Comparison of ENCODE assay signal across 15 cellular contexts in genomic region chr12:82942963-82943362, GRCh38.
DNase-seq lines count a peak whose midpoint lies in the region; ATAC-seq, FAIRE-seq and TF ChIP-seq lines count a peak whose summit lies in the region.
"Had no signal": no experiment of that assay in that cellular context is flagged by ENCODE, and none has a peak within 500 bp of the region (broad histone marks: within the 10 kb centered on the region; RNA-seq: fewer than 3 reads in every experiment).

No MANE protein-coding gene starts in this region.

- TF ChIP-seq CTCF in bronchial epithelial cell (IDR thresholded peaks at IDR 0.05; ENCODE audit: insufficient read depth, low read length, severe bottlenecking) (no peak), smooth muscle cell (IDR thresholded peaks at IDR 0.05; ENCODE audit: borderline replicate concordance, insufficient read depth, poor library complexity, severe bottlenecking) (no peak), HepG2 (CRISPR knock-in tag; IDR thresholded peaks at IDR 0.05) (no peak)

- H3K4me1 ChIP-seq in smooth muscle cell (ENCODE audit: low read depth), result peaks cover 10% of the 10 kb centered on the region
- no peaks in the 10 kb centered on the region for H3K4me1 ChIP-seq in HepG2 (ENCODE audit: insufficient read depth, low read length)
- H3K4me1 ChIP-seq: BLaER1 treated with 17β-estradiol and CSF1 and Interleukin-3, amounts not matched to agents 10 nM and 100 nM; prostate gland; SJSA1 had no signal

- H3K27ac ChIP-seq in smooth muscle cell (ENCODE audit: low read depth) (no peak overlapping the region), HepG2 (ENCODE audit: extremely low read length, insufficient read depth, low read length) (no peak overlapping the region)
- H3K27ac ChIP-seq: BLaER1 treated with 17β-estradiol and CSF1 and Interleukin-3, amounts not matched to agents 10 nM and 100 nM; prostate gland; SJSA1 had no signal

- no peak overlapping the region for H3K4me3 ChIP-seq in bronchial epithelial cell (ENCODE audit: low read depth, low read length)
- no peak overlapping the region for H3K4me3 ChIP-seq in smooth muscle cell
- H3K4me3 ChIP-seq in HepG2 (replicated peaks in 1 of 3; ENCODE audit: insufficient read depth in 1 of 3, low read depth in 2 of 3, low read length in 3 of 3), result no peak overlapping the region
- H3K4me3 ChIP-seq: BLaER1 treated with 17β-estradiol and CSF1 and Interleukin-3, amounts not matched to agents 10 nM and 100 nM; prostate gland; SJSA1 had no signal

- no peak for TF ChIP-seq RAD21 in HepG2 (CRISPR knock-in tag; IDR thresholded peaks at IDR 0.05)

- H3K79me2 ChIP-seq in smooth muscle cell (ENCODE audit: low read depth) (no peaks in the 10 kb centered on the region), HepG2 (ENCODE audit: insufficient read depth, low read length) (no peaks in the 10 kb centered on the region)

- no peaks in the 10 kb centered on the region for H3F3A ChIP-seq in smooth muscle cell (ENCODE audit: low read depth)

- H2AFZ ChIP-seq in smooth muscle cell (ENCODE audit: low read depth) (no peak overlapping the region), HepG2 (ENCODE audit: low read length) (no peak overlapping the region)

- no peak for FAIRE-seq in bronchial epithelial cell (lab: Jason Lieb, UNC)
- no peak for FAIRE-seq in HepG2 (lab: Jason Lieb, UNC)

- CTCF ChIA-PET in HepG2 (lab: Yijun Ruan, JAX; ENCODE audit: low intra/inter-chr PET ratio, low total read pairs), result no interaction called here

- H4K20me1 ChIP-seq in smooth muscle cell (ENCODE audit: low read depth) (no peaks in the 10 kb centered on the region), HepG2 (ENCODE audit: insufficient read depth, low read length) (no peaks in the 10 kb centered on the region)
- H4K20me1 ChIP-seq: BLaER1 treated with 17β-estradiol and CSF1 and Interleukin-3, amounts not matched to agents 10 nM and 100 nM had no signal

- 68% methylated on average over 2 of the region's 2 CpGs for WGBS in smooth muscle cell (ENCODE audit: low lambda C conversion rate)
- WGBS in HepG2 (ENCODE audit: low lambda C conversion rate), result 0% methylated on average over 2 of the region's 2 CpGs

- H3K36me3 ChIP-seq in bronchial epithelial cell (ENCODE audit: control insufficient read depth, insufficient read depth, low read length), result no peaks in the 10 kb centered on the region
- no peaks in the 10 kb centered on the region for H3K36me3 ChIP-seq in smooth muscle cell (ENCODE audit: low read depth)
- no peaks in the 10 kb centered on the region for H3K36me3 ChIP-seq in HepG2 (replicated peaks in 1 of 2; ENCODE audit: control insufficient read depth in 1 of 2, insufficient read depth in 2 of 2, low read length in 2 of 2)
- H3K36me3 ChIP-seq: BLaER1 treated with 17β-estradiol and CSF1 and Interleukin-3, amounts not matched to agents 10 nM and 100 nM; prostate gland; SJSA1 had no signal

- no TSS peak for BruUV-seq in HepG2 (replicated peaks; lab: Mats Ljungman, UMichigan)

- TF ChIP-seq EP300 in HepG2 (IDR thresholded peaks at IDR 0.05; ENCODE audit: low read depth in 2 of 2, low read length in 2 of 2) (no peak), HepG2 (CRISPR knock-in tag; IDR thresholded peaks at IDR 0.05; ENCODE audit: borderline replicate concordance) (no peak)

- in situ Hi-C loops in HepG2 (cut with HindIII; ENCODE audit: extremely low pct_ligation_motif_present, low pct_unique_long_range_greater_than_20kb), result no loop called here

- peak overlapping the region; percentile 1 for H3K4me2 ChIP-seq in smooth muscle cell
- no peak overlapping the region for H3K4me2 ChIP-seq in HepG2 (ENCODE audit: low read depth, low read length)
- H3K4me2 ChIP-seq: BLaER1 treated with 17β-estradiol and CSF1 and Interleukin-3, amounts not matched to agents 10 nM and 100 nM had no signal

- H3K27me3 ChIP-seq in bronchial epithelial cell (ENCODE audit: control insufficient read depth, insufficient read depth, low read length) (no peaks in the 10 kb centered on the region), smooth muscle cell (ENCODE audit: low read depth) (no peaks in the 10 kb centered on the region), HepG2 (ENCODE audit: control insufficient read depth in 1 of 2, insufficient read depth in 2 of 2, low read length in 2 of 2) (no peaks in the 10 kb centered on the region; a peak in 1 of 5 replicates)
- H3K27me3 ChIP-seq: BLaER1 treated with 17β-estradiol and CSF1 and Interleukin-3, amounts not matched to agents 10 nM and 100 nM; SJSA1 had no signal

- no peak overlapping the region for H3K9ac ChIP-seq in smooth muscle cell (ENCODE audit: low read depth)
- no peak overlapping the region for H3K9ac ChIP-seq in HepG2 (ENCODE audit: insufficient read depth, low read depth, low read length)
- H3K9ac ChIP-seq: BLaER1 treated with 17β-estradiol and CSF1 and Interleukin-3, amounts not matched to agents 10 nM and 100 nM had no signal

- POLR2A ChIA-PET in HepG2 (lab: Yijun Ruan, JAX), result no interaction called here

- DNase-seq in bronchial epithelial cell (ENCODE audit: low read depth) (peak; percentile 21), smooth muscle cell (lab: John Stamatoyannopoulos, UW; ENCODE audit: unreplicated experiment) (no peak), HepG2 (ENCODE audit: low spot score) (no peak), iPS-NIHi7 (ENCODE audit: extremely low spot score) (no peak)
- DNase-seq: activated CD4-positive, alpha-beta T cell treated with anti-CD3 and anti-CD28 coated beads, Interleukin-2, amount 10 ng/mL, durations not matched to agents 7 days and 5 days; cerebellar nuclear complex; DMS53; NCI-H1436; T1000 had no signal

- no peak for TF ChIP-seq POLR2A in HepG2 (IDR thresholded peaks at IDR 0.05; ENCODE audit: insufficient read depth in 1 of 2, low read depth in 2 of 2, low read length in 2 of 2)

- H3K9me3 ChIP-seq in smooth muscle cell (replicated peaks; ENCODE audit: low read depth) (no peaks in the 10 kb centered on the region), HepG2 (ENCODE audit: low read length) (no peaks in the 10 kb centered on the region)
- H3K9me3 ChIP-seq: BLaER1 treated with 17β-estradiol and CSF1 and Interleukin-3, amounts not matched to agents 10 nM and 100 nM; prostate gland; SJSA1 had no signal

- intact Hi-C loops in HepG2 (cut with micrococcal nuclease; ENCODE audit: unreplicated experiment), result no loop called here

- peak; percentile 55 for ATAC-seq in GM21717 (IDR thresholded peaks at IDR 0.05; ENCODE audit: unreplicated experiment)
- peak; percentile 87 for ATAC-seq in HG03432 (IDR thresholded peaks at IDR 0.05; ENCODE audit: unreplicated experiment)
- ATAC-seq in HepG2, result no peak
- ATAC-seq in HG02642 (IDR thresholded peaks at IDR 0.05; ENCODE audit: poor library complexity, unreplicated experiment), result no peak

TF ChIP-seq in HepG2, 621 proteins besides CTCF, POLR2A, EP300 and RAD21 (continues in another document):
- TF ChIP-seq SMYD3 (CRISPR knock-in tag; IDR thresholded peaks at IDR 0.05) (no peak), SNRNP70 (IDR thresholded peaks at IDR 0.05; ENCODE audit: low read depth, low read length) (no peak), KDM5A (IDR thresholded peaks at IDR 0.05; ENCODE audit: borderline replicate concordance, low read length) (no peak), RELA (CRISPR knock-in tag; IDR thresholded peaks at IDR 0.05) (no peak), ZNF335 (CRISPR knock-in tag; IDR thresholded peaks at IDR 0.05) (no peak), ARID5B (CRISPR knock-in tag; IDR thresholded peaks at IDR 0.05) (no peak), HNF4G (IDR thresholded peaks at IDR 0.05; ENCODE audit: borderline replicate concordance, low read depth, low read length) (no peak), HNF4G (CRISPR knock-in tag; IDR thresholded peaks at IDR 0.05; ENCODE audit: borderline replicate concordance, low read depth) (no peak)

Comparison
In these comparisons a context has a peak if more than half of its experiments do, and no peak if none do; other contexts are left out.
1. ATAC-seq: peak in GM21717 (single experiment) and HG03432 (single experiment); none in HepG2 (single experiment) and HG02642 (single experiment).